ENCODE assay signal across 8 cellular contexts in the genomic region with DNA sequence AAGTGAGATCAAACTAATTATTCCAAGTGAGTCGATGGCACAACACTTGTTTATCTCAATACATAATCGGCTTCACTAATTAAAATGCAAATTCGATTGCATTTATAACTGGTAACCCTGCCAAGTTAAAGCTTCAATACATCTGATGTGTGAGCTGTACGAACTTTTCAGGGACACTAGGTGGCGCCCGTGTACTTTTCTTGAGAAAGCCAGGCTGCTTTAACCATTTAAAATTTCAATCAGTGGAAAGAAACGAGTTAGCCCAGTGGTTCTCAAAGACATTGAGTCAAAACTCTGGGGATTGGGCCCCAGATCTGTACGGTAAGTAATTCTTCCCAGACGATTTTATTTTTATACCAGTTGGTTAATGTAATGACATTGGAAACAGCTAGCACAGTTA.
DNase-seq lines count a peak whose midpoint lies in the region; ATAC-seq, FAIRE-seq and TF ChIP-seq lines count a peak whose summit lies in the region.

No MANE protein-coding gene starts in this region.

- H3K36me3 ChIP-seq in PC-9 (ENCODE audit: low read depth) (no peaks in the 10 kb centered on the region), osteoblast (ENCODE audit: insufficient read depth, low read length) (no peaks in the 10 kb centered on the region)

- intact Hi-C loops in PC-9 (cut with micrococcal nuclease; ENCODE audit: unreplicated experiment), result loop anchor here (5.0 kb wide), 5 partner anchors 360 to 1670 kb away; a partner anchor contains a TSS

- no peaks in the 10 kb centered on the region for H3K9me3 ChIP-seq in PC-9 (ENCODE audit: insufficient read depth, low read depth)
- no peaks in the 10 kb centered on the region for H3K9me3 ChIP-seq in osteoblast (ENCODE audit: low read depth, low read length)

- no TSS peak for BruUV-seq in PC-9 (replicated peaks; lab: Mats Ljungman, UMichigan)

- no peaks in the 10 kb centered on the region for H3K9me2 ChIP-seq in PC-9 (ENCODE audit: insufficient read depth)

- no peaks in the 10 kb centered on the region for H3K27me3 Mint-ChIP-seq in activated T-cell treated with anti-CD3 and anti-CD28 coated beads, Interleukin-2, amount 50 U/mL, for 72 hours (ENCODE audit: low read depth)

- CTCF ChIA-PET in PC-9 (lab: Charles Lee), result interaction anchor here (0.6 to 1.4 kb wide), 6 partner anchors 167 to 1718 kb away, joined by 3 to 10 read pairs (median 4); no protein-coding TSS in a partner anchor

- H3K4me3 ChIP-seq in AG10803 (ENCODE audit: low read length), result no peak overlapping the region
- H3K4me3 ChIP-seq in PC-9, result no peak overlapping the region; the same call in 1 of the 2 replicates
- H3K4me3 ChIP-seq in fibroblast of villous mesenchyme (ENCODE audit: low read depth, low read length), result no peak overlapping the region
- H3K4me3 ChIP-seq in osteoblast (ENCODE audit: insufficient read depth, low read length), result no peak overlapping the region

- H3K27me3 ChIP-seq in PC-9 (ENCODE audit: insufficient read depth, low read depth) (no peaks in the 10 kb centered on the region; the same call in 1 of the 2 replicates), osteoblast (ENCODE audit: insufficient read depth, low read length) (peaks cover 26% of the 10 kb centered on the region)

- DNase-seq in AG10803 (ENCODE audit: low read depth) (peak; percentile 66), PC-9 (peak; percentile 31 to 42), fibroblast of villous mesenchyme (ENCODE audit: low read depth) (peak; percentile 69), osteoblast (ENCODE audit: insufficient read length, low spot score, missing footprints) (peak; percentile 74), urothelium cell line (ENCODE audit: low spot score) (peak; percentile 54)
- peak; percentile 40 to 52 for DNase-seq in activated T-cell treated with anti-CD3 and anti-CD28 coated beads, Interleukin-2, amount 50 U/mL, for 72 hours

- no peak overlapping the region for H2AFZ ChIP-seq in PC-9
- H2AFZ ChIP-seq in osteoblast (ENCODE audit: low read length), result no peak overlapping the region

- no peaks in the 10 kb centered on the region for H3K9me3 Mint-ChIP-seq in activated T-cell treated with anti-CD3 and anti-CD28 coated beads, Interleukin-2, amount 50 U/mL, for 72 hours

- H3K79me2 ChIP-seq in PC-9 (ENCODE audit: low read depth), result no peaks in the 10 kb centered on the region
- no peaks in the 10 kb centered on the region for H3K79me2 ChIP-seq in osteoblast (ENCODE audit: insufficient read depth, low read length)

- H4K20me1 ChIP-seq in PC-9 (ENCODE audit: insufficient read depth) (no peaks in the 10 kb centered on the region), osteoblast (ENCODE audit: insufficient read depth, low read length) (no peaks in the 10 kb centered on the region)

- H3K4me1 ChIP-seq in PC-9 (replicated peaks; ENCODE audit: insufficient read depth), result no peaks in the 10 kb centered on the region
- peaks cover 6% of the 10 kb centered on the region for H3K4me1 ChIP-seq in osteoblast (ENCODE audit: insufficient read depth, low read length)

- POLR2A ChIA-PET in PC-9 (lab: Charles Lee; ENCODE audit: unreplicated experiment), result no interaction called here

- FAIRE-seq in urothelium cell line (lab: Jason Lieb, UNC), result no peak

- no peak overlapping the region for H3K27ac Mint-ChIP-seq in activated T-cell treated with anti-CD3 and anti-CD28 coated beads, Interleukin-2, amount 50 U/mL, for 72 hours

- H3F3A ChIP-seq in PC-9 (ENCODE audit: insufficient read depth, low read depth), result no peaks in the 10 kb centered on the region

- H3K27ac ChIP-seq in PC-9, result no peak overlapping the region
- H3K27ac ChIP-seq in osteoblast (ENCODE audit: low read depth, low read length), result no peak overlapping the region

- peak; percentile 86 for TF ChIP-seq CTCF in AG10803 (conservative IDR thresholded peaks at IDR 0.05; ENCODE audit: low read length)
- peak; percentile 81 for TF ChIP-seq CTCF in LNCAP (IDR thresholded peaks at IDR 0.05)
- TF ChIP-seq CTCF in PC-9 (conservative IDR thresholded peaks at IDR 0.05), result peak; percentile 90
- peak; percentile 60 for TF ChIP-seq CTCF in fibroblast of villous mesenchyme (IDR thresholded peaks at IDR 0.05; ENCODE audit: insufficient read depth, low read depth, low read length)
- peak; percentile 88 for TF ChIP-seq CTCF in osteoblast (IDR thresholded peaks at IDR 0.05; ENCODE audit: extremely low read depth, low read depth, low read length)

- no peak overlapping the region for H3K4me3 Mint-ChIP-seq in activated T-cell treated with anti-CD3 and anti-CD28 coated beads, Interleukin-2, amount 50 U/mL, for 72 hours

- H3K4me2 ChIP-seq in PC-9, result peak overlapping the region; percentile 61
- H3K4me2 ChIP-seq in osteoblast (ENCODE audit: insufficient read depth, low read length), result peak overlapping the region; percentile 46

- H3K36me3 Mint-ChIP-seq in activated T-cell treated with anti-CD3 and anti-CD28 coated beads, Interleukin-2, amount 50 U/mL, for 72 hours (ENCODE audit: insufficient read depth in 2 of 2), result no peaks in the 10 kb centered on the region

- H3K4me1 Mint-ChIP-seq in activated T-cell treated with anti-CD3 and anti-CD28 coated beads, Interleukin-2, amount 50 U/mL, for 72 hours (ENCODE audit: low read depth), result no peaks in the 10 kb centered on the region

- peak; percentile 42 for ATAC-seq in GM18909 (IDR thresholded peaks at IDR 0.05; ENCODE audit: poor library complexity, unreplicated experiment)
- ATAC-seq in activated T-cell treated with anti-CD3 and anti-CD28 coated beads, Interleukin-2, amount 50 U/mL, for 72 hours (replicated peaks in 1 of 2), result peak in 1 of 2 donors; percentile 51
